Comparison of ENCODE assay signal across 1 cellular context in the genomic region with DNA sequence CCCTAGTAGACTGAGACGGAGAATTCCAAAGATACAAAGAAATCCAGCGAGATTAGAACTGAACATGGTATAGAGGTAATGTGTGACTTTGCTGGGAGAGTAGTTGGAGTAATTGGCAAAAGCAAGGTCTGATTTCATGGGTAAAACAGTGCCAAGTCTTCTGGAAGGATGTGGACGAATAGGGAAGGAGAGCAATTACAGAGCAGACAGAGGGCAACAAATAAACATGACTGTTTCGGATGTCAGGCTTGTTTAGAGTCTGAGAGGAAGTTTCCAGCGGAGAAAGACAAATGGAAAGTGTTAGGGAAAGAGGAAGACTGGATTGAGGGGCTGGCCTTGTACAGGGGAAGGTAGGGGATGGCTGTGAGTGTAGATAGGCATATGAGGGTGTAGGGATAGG.
TF ChIP-seq lines count a peak whose summit lies in the region.

No MANE protein-coding gene starts in this region.

TF ChIP-seq in GM23338, 12 proteins besides CTCF, POLR2A, EP300 and RAD21 (continued from another document):
- TF ChIP-seq ZNF462 (CRISPR knock-in tag; IDR thresholded peaks at IDR 0.05) = no peak
- no peak for TF ChIP-seq JUNB (IDR thresholded peaks at IDR 0.05; ENCODE audit: unreplicated experiment)
- TF ChIP-seq, protein P1, sequence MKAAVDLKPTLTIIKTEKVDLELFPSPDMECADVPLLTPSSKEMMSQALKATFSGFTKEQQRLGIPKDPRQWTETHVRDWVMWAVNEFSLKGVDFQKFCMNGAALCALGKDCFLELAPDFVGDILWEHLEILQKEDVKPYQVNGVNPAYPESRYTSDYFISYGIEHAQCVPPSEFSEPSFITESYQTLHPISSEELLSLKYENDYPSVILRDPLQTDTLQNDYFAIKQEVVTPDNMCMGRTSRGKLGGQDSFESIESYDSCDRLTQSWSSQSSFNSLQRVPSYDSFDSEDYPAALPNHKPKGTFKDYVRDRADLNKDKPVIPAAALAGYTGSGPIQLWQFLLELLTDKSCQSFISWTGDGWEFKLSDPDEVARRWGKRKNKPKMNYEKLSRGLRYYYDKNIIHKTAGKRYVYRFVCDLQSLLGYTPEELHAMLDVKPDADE (IDR thresholded peaks at IDR 0.05) = no peak
- no peak for TF ChIP-seq REST (IDR thresholded peaks at IDR 0.05; ENCODE audit: unreplicated experiment)
- TF ChIP-seq CREB1 (CRISPR knock-in tag; IDR thresholded peaks at IDR 0.05; ENCODE audit: low read depth) = no peak
